ENCODE assay signal across 8 cellular contexts in genomic region chr17:36546418-36547093, GRCh38. TPM values are rescaled to one million over a fixed set of nuclear protein-coding genes. Genes with fewer than 3 reads are reported as not detected.
DNase-seq lines count a peak whose midpoint lies in the region; ATAC-seq and TF ChIP-seq lines count a peak whose summit lies in the region.

No MANE protein-coding gene starts in this region.

- DNase-seq in RWPE1 (ENCODE audit: low spot score) (no peak), retina (peak; percentile 4), NCI-H345 treated with DMSO at 0.1 percent for 48 hours (lab: John Stamatoyannopoulos, UW; ENCODE audit: unreplicated experiment) (no peak), mucosa of gallbladder (ENCODE audit: low spot score) (no peak), activated gamma-delta T cell treated with Interleukin-2 at 50 U/mL for 16 hours (no peak)

- H3K27ac ChIP-seq in RWPE1 (peak overlapping the region; percentile 98; the same call in 1 of the 2 replicates), esophagus (ENCODE audit: low read depth in 2 of 2, low read length in 1 of 2) (peak overlapping the region; percentile 99)

- no peaks in the 10 kb centered on the region for H3K9me3 ChIP-seq in esophagus (ENCODE audit: control insufficient read depth in 2 of 2, insufficient read depth in 1 of 2, low read depth in 1 of 2, low read length in 1 of 2)

- CTCF ChIA-PET in RWPE1 (lab: Yijun Ruan, JAX): no interaction called here

- POLR2A ChIA-PET in RWPE1 (lab: Yijun Ruan, JAX; ENCODE audit: low non-redundant PET): interaction anchor here (0.5 kb wide), 1 partner anchor 12 kb away, joined by 3 read pairs; no protein-coding TSS in a partner anchor

- WGBS in esophagus, 2 donors: 8 to 9% methylated on average over 7 of the region's 7 CpGs

- no peaks in the 10 kb centered on the region for H3K4me1 ChIP-seq in esophagus (ENCODE audit: control insufficient read depth in 2 of 2, insufficient read depth in 2 of 2, low read length in 1 of 2)

- no peak for ATAC-seq in HG02798 (IDR thresholded peaks at IDR 0.05; ENCODE audit: poor library complexity, unreplicated experiment)

- no peaks in the 10 kb centered on the region for H3K27me3 ChIP-seq in esophagus (ENCODE audit: control insufficient read depth in 1 of 2, insufficient read depth in 2 of 2, low read length in 2 of 2)

- TF ChIP-seq CTCF in GM12875 (IDR thresholded peaks at IDR 0.05; ENCODE audit: borderline replicate concordance, insufficient read depth, low read depth, low read length) (no peak), RWPE1 (conservative IDR thresholded peaks at IDR 0.05; ENCODE audit: low read depth) (no peak)

- H3K4me3 ChIP-seq in GM12875 (ENCODE audit: low read depth, low read length) (peak overlapping the region; percentile 81), esophagus (ENCODE audit: low read depth in 1 of 2, low read length in 2 of 2) (peak overlapping the region in 1 of 2 donors; percentile 95)

- no peaks in the 10 kb centered on the region for H3K36me3 ChIP-seq in esophagus (ENCODE audit: control insufficient read depth in 2 of 2, insufficient read depth in 2 of 2, low read length in 1 of 2)

RNA-seq across cellular contexts. Expression of gene GGNBP2, which starts 1.8 kb away (rescaled TPM):
- polyA plus RNA-seq in esophagus: 10 to 100 TPM; 32.9 to 42.2 TPM
- total RNA-seq in mucosa of gallbladder: 65.9 TPM

RNA-seq across cellular contexts. Expression of gene PIGW, which starts 11.8 kb away (rescaled TPM):
- 1 to 10 TPM; 4.5 to 8.1 TPM for polyA plus RNA-seq in esophagus
- total RNA-seq in mucosa of gallbladder: 2.7 TPM

RNA-seq across cellular contexts. Expression of gene MYO19, which starts 11.9 kb away (rescaled TPM):
- 10 to 100 TPM; 46.9 to 64.6 TPM for polyA plus RNA-seq in esophagus
- 46.2 TPM for total RNA-seq in mucosa of gallbladder

RNA-seq across cellular contexts. Expression of gene DHRS11, which starts 45.1 kb away (rescaled TPM):
- 10 to 100 TPM; 10.7 to 15.0 TPM for polyA plus RNA-seq in esophagus
- total RNA-seq in mucosa of gallbladder: 16.9 TPM

RNA-seq across cellular contexts. Expression of gene MRM1, which starts 54.8 kb away (rescaled TPM):
- 1 to 10 TPM; 4.6 to 6.1 TPM for polyA plus RNA-seq in esophagus
- 8.3 TPM for total RNA-seq in mucosa of gallbladder
